Comparison of ENCODE assay signal across 8 cellular contexts in genomic region chr2:12555012-12555645, GRCh38.
DNase-seq lines count a peak whose midpoint lies in the region; ATAC-seq and TF ChIP-seq lines count a peak whose summit lies in the region.

No MANE protein-coding gene starts in this region.

- POLR2A ChIA-PET in activated CD4-positive, alpha-beta T cell treated with anti-CD3 and anti-CD28 coated beads for 36 hours (lab: Charles Lee), result no interaction called here
- POLR2A ChIA-PET in PC-9 (lab: Charles Lee; ENCODE audit: unreplicated experiment), result no interaction called here

- peak overlapping the region; percentile 33 for H3K4me3 Mint-ChIP-seq in activated CD4-positive, alpha-beta T cell treated with anti-CD3 and anti-CD28 coated beads for 36 hours

- H3K4me1 ChIP-seq in PC-9 (replicated peaks; ENCODE audit: insufficient read depth) (peaks cover 20% of the 10 kb centered on the region), mammary epithelial cell (ENCODE audit: insufficient read depth, low read length) (peaks cover 24% of the 10 kb centered on the region), spleen (peaks cover 0 to 31% (median 13%) of the 10 kb centered on the region in 6 donors)

- H3K36me3 Mint-ChIP-seq in activated CD4-positive, alpha-beta T cell treated with anti-CD3 and anti-CD28 coated beads for 36 hours (ENCODE audit: low read depth), result no peaks in the 10 kb centered on the region

- WGBS in mammary epithelial cell (ENCODE audit: low coverage, missing lambda C conversion rate), result 50% methylated on average over 1 of the region's 2 CpGs
- WGBS in spleen, 5 donors, result 32 to 60% (median 42%) methylated on average over 2 of the region's 2 CpGs
- 17 to 23% methylated on average over 2 of the region's 2 CpGs for WGBS in lower leg skin, 2 donors

- BruUV-seq in PC-9 (replicated peaks; lab: Mats Ljungman, UMichigan) (no TSS peak), mammary epithelial cell (replicated peaks; lab: Mats Ljungman, UMichigan) (no TSS peak)

- H3K9ac ChIP-seq in mammary epithelial cell (ENCODE audit: insufficient read depth, low read length), result no peak overlapping the region

- no peak overlapping the region for H3K4me3 ChIP-seq in PC-9
- no peak overlapping the region for H3K4me3 ChIP-seq in mammary epithelial cell (replicated peaks in 1 of 3; ENCODE audit: insufficient read depth in 1 of 3, low read depth in 2 of 3, low read length in 3 of 3)
- H3K4me3 ChIP-seq in spleen, result no peak overlapping the region
- H3K4me3 ChIP-seq in lower leg skin (ENCODE audit: low read depth, poor library complexity, severe bottlenecking), result no peak overlapping the region

- H3K27me3 Mint-ChIP-seq in activated CD4-positive, alpha-beta T cell treated with anti-CD3 and anti-CD28 coated beads for 36 hours, result no peaks in the 10 kb centered on the region

- dilution Hi-C loops in mammary epithelial cell (cut with HindIII; ENCODE audit: low sequenced_read_pairs), result loop anchor here (10.0 kb wide), 1 partner anchor 50 kb away; no protein-coding TSS in a partner anchor

- TF ChIP-seq CTCF in PC-9 (conservative IDR thresholded peaks at IDR 0.05) (no peak), mammary epithelial cell (conservative IDR thresholded peaks at IDR 0.05 in 1 of 2, IDR thresholded peaks at IDR 0.05 in 1 of 2; ENCODE audit: extremely low read depth in 1 of 2, insufficient read depth in 1 of 2, low read depth in 1 of 2, low read length in 2 of 2) (peak in 1 of 2 donors; percentile 26), spleen (IDR thresholded peaks at IDR 0.05 in 8 of 11, conservative IDR thresholded peaks at IDR 0.05 in 3 of 11) (no peak), lower leg skin (IDR thresholded peaks at IDR 0.05) (no peak)

- H3K27me3 ChIP-seq in PC-9 (ENCODE audit: insufficient read depth, low read depth) (no peaks in the 10 kb centered on the region), mammary epithelial cell (ENCODE audit: insufficient read depth, low read length) (no peaks in the 10 kb centered on the region), spleen (replicated peaks in 1 of 7) (no peaks in the 10 kb centered on the region)

- H3F3A ChIP-seq in PC-9 (ENCODE audit: insufficient read depth, low read depth), result peaks cover 7% of the 10 kb centered on the region; the same call in 1 of the 2 replicates

- peaks cover 36% of the 10 kb centered on the region for H3K4me1 Mint-ChIP-seq in activated CD4-positive, alpha-beta T cell treated with anti-CD3 and anti-CD28 coated beads for 36 hours

- H2AFZ ChIP-seq in PC-9, result no peak overlapping the region; the same call in 1 of the 2 replicates
- no peak overlapping the region for H2AFZ ChIP-seq in mammary epithelial cell (ENCODE audit: low read depth, low read length)

- ATAC-seq in activated CD4-positive, alpha-beta T cell treated with anti-CD3 and anti-CD28 coated beads for 36 hours, result peak; percentile 92

- in situ Hi-C loops in mammary epithelial cell (cut with MboI; ENCODE audit: low sequenced_read_pairs in 2 of 2), result no loop called here
- in situ Hi-C loops in KBM-7 (cut with MboI; ENCODE audit: low pct_unique_long_range_greater_than_20kb, low sequenced_read_pairs), result no loop called here

- peak overlapping the region; percentile 75 for H3K27ac Mint-ChIP-seq in activated CD4-positive, alpha-beta T cell treated with anti-CD3 and anti-CD28 coated beads for 36 hours

- H3K27ac ChIP-seq in PC-9 (0 out of 2 replicates have a peak overlapping the region, but pooled peaks have one; percentile 4), mammary epithelial cell (ENCODE audit: insufficient read depth, low read depth, low read length) (peak overlapping the region; percentile 3), spleen (peak overlapping the region in 2 of 8 donors; percentile 18 to 21)

- TF ChIP-seq POLR2A in spleen (IDR thresholded peaks at IDR 0.05) (no peak), lower leg skin (IDR thresholded peaks at IDR 0.05) (no peak)

- CTCF ChIA-PET in activated CD4-positive, alpha-beta T cell treated with anti-CD3 and anti-CD28 coated beads for 36 hours (lab: Charles Lee), result interaction anchor here (0.8 to 2.2 kb wide), 6 partner anchors 18 to 162 kb away, joined by 3 to 12 read pairs (median 4); partner anchors contain the start of gene TRIB2
- CTCF ChIA-PET in PC-9 (lab: Charles Lee) (interaction anchor here (0.5 to 0.9 kb wide), 2 partner anchors 46 to 725 kb away, joined by 3 to 8 read pairs; no protein-coding TSS in a partner anchor), mammary epithelial cell (lab: Charles Lee; ENCODE audit: low non-redundant PET) (no interaction called here)

- H3K4me2 ChIP-seq in PC-9 (peak overlapping the region; percentile 59), mammary epithelial cell (ENCODE audit: insufficient read depth, low read depth, low read length) (peak overlapping the region; percentile 59)

- H3K36me3 ChIP-seq in PC-9 (ENCODE audit: low read depth), result no peaks in the 10 kb centered on the region
- no peaks in the 10 kb centered on the region for H3K36me3 ChIP-seq in mammary epithelial cell (ENCODE audit: insufficient read depth, low read length)
- no peaks in the 10 kb centered on the region for H3K36me3 ChIP-seq in spleen

- DNase-seq in activated CD4-positive, alpha-beta T cell treated with anti-CD3 and anti-CD28 coated beads for 36 hours, result peak; percentile 55
- DNase-seq in activated CD4-positive, alpha-beta T cell treated with anti-CD3 and anti-CD28 coated beads, Interleukin-2, amount 50 U/mL, for 1 hour, result no peak
- DNase-seq in PC-9 (peak; percentile 18 to 70), mammary epithelial cell (peak; percentile 63), renal cortical epithelial cell (ENCODE audit: low read depth) (peak; percentile 75), KBM-7 (no peak), spleen (no peak), lower leg skin (ENCODE audit: low spot score in 2 of 2) (no peak)

- H3K79me2 ChIP-seq in PC-9 (ENCODE audit: low read depth) (no peaks in the 10 kb centered on the region), mammary epithelial cell (ENCODE audit: insufficient read depth, low read length) (no peaks in the 10 kb centered on the region)

- H3K9me3 ChIP-seq in PC-9 (ENCODE audit: insufficient read depth, low read depth) (no peaks in the 10 kb centered on the region), mammary epithelial cell (replicated peaks; ENCODE audit: insufficient read depth, low read length) (no peaks in the 10 kb centered on the region), spleen (no peaks in the 10 kb centered on the region)

- H4K20me1 ChIP-seq in PC-9 (ENCODE audit: insufficient read depth) (no peaks in the 10 kb centered on the region), mammary epithelial cell (ENCODE audit: insufficient read depth, low read length) (no peaks in the 10 kb centered on the region)

- H3K9me3 Mint-ChIP-seq in activated CD4-positive, alpha-beta T cell treated with anti-CD3 and anti-CD28 coated beads for 36 hours (ENCODE audit: low read depth), result peaks cover 2% of the 10 kb centered on the region

- intact Hi-C loops in activated CD4-positive, alpha-beta T cell treated with anti-CD3 and anti-CD28 coated beads for 36 hours (cut with DNase I, micrococcal nuclease), result loop anchor here (1.0 to 5.0 kb wide), 7 partner anchors 48 to 726 kb away; partner anchors contain the start of gene TRIB2 (in 2 of the 2)
- intact Hi-C loops in PC-9 (cut with micrococcal nuclease; ENCODE audit: unreplicated experiment), result loop anchor here (1.0 to 10.0 kb wide), 3 partner anchors 161 to 720 kb away; partner anchors contain the start of gene TRIB2
- intact Hi-C loops in mammary epithelial cell (cut with micrococcal nuclease), result loop anchor here (1.0 kb wide), 1 partner anchor 161 kb away; the partner anchor contains the start of gene TRIB2
- intact Hi-C loops in spleen (cut with DNase I; ENCODE audit: low total_unique reads), result no loop called here
- intact Hi-C loops in lower leg skin (cut with DNase I; ENCODE audit: low total_unique reads), result no loop called here

- no peaks in the 10 kb centered on the region for H3K9me2 ChIP-seq in PC-9 (ENCODE audit: insufficient read depth)

Comparison
In these comparisons a context has a peak if more than half of its experiments do, and no peak if none do; other contexts are left out.
1. DNase-seq: peak in activated CD4-positive, alpha-beta T cell treated with anti-CD3 and anti-CD28 coated beads for 36 hours (single experiment), PC-9 (2 of 2), mammary epithelial cell (single experiment) and renal cortical epithelial cell (single experiment); none in activated CD4-positive, alpha-beta T cell treated with anti-CD3 and anti-CD28 coated beads, Interleukin-2, amount 50 U/mL, for 1 hour (single experiment), KBM-7 (single experiment), spleen (single experiment) and lower leg skin (0 of 2).
2. intact Hi-C loops: an anchor here in activated CD4-positive, alpha-beta T cell treated with anti-CD3 and anti-CD28 coated beads for 36 hours (1.0 to 5.0 kb wide), PC-9 (1.0 to 10.0 kb wide) and mammary epithelial cell (1.0 kb wide); none called in spleen and lower leg skin.